Comparison of ENCODE assay signal across 26 cellular contexts in genomic region chr2:33616873-33617272, GRCh38. TPM values are rescaled to one million over a fixed set of nuclear protein-coding genes. Genes with fewer than 3 reads are reported as not detected.
DNase-seq lines count a peak whose midpoint lies in the region; ATAC-seq and TF ChIP-seq lines count a peak whose summit lies in the region.
"Had no signal": no experiment of that assay in that cellular context is flagged by ENCODE, and none has a peak within 500 bp of the region (broad histone marks: within the 10 kb centered on the region; RNA-seq: fewer than 3 reads in every experiment).

No MANE protein-coding gene starts in this region.

- TF ChIP-seq POLR2A in uterus (IDR thresholded peaks at IDR 0.05): no peak

- intact Hi-C loops in uterus (cut with DNase I; ENCODE audit: low total_unique reads): no loop called here

- peak; percentile 65 for ATAC-seq in HG02885 (IDR thresholded peaks at IDR 0.05; ENCODE audit: poor library complexity, unreplicated experiment)
- ATAC-seq: A549; HepG2; Right ventricle myocardium inferior; sciatic nerve; stimulated activated naive CD8-positive, alpha-beta T cell treated with anti-CD3 and anti-CD28 coated beads, Interleukin-15, amount 100 ng/mL, for 72 hours had no signal

- no peaks in the 10 kb centered on the region for H3K4me1 ChIP-seq in uterus
- H3K4me1 ChIP-seq: A549, thyroid gland had no signal

- H3K9me3 ChIP-seq in uterus: no peaks in the 10 kb centered on the region
- H3K9me3 ChIP-seq: A549, thyroid gland had no signal

- H3K36me3 ChIP-seq in uterus: no peaks in the 10 kb centered on the region
- H3K36me3 ChIP-seq: thyroid gland had no signal

- DNase-seq in EH (ENCODE audit: low read depth) (peak; percentile 15), OCI-M1 (lab: John Stamatoyannopoulos, UW) (peak; percentile 8), iris pigment epithelial cell (ENCODE audit: low read depth) (peak; percentile 43), GDM1 (lab: John Stamatoyannopoulos, UW) (no peak), uterus (no peak), COR-L47 (lab: John Stamatoyannopoulos, UW) (no peak)
- no peak for DNase-seq in activated CD4-positive, CD25-positive, alpha-beta regulatory T cell (lab: John Stamatoyannopoulos, UW)
- DNase-seq: activated B cell treated with CpG ODN at 0.5 μM for 24 hours; activated CD4-positive, alpha-beta memory T cell treated with anti-CD3 and anti-CD28 coated beads for 36 hours; aorta; caudate nucleus; CD8-positive, alpha-beta memory T cell; DMS153; NCI-H1092 treated with DMSO at 0.1 percent for 48 hours; NCI-H1930; NCI-H226; NCI-H748 treated with DMSO at 0.1 percent for 48 hours; posterior cingulate gyrus; stimulated activated naive CD8-positive, alpha-beta T cell treated with anti-CD3 and anti-CD28 coated beads, Interleukin-15, amount 100 ng/mL, for 72 hours; T-helper 9 cell; thyroid gland had no signal

- no peak overlapping the region for H3K4me3 ChIP-seq in uterus
- H3K4me3 ChIP-seq: A549, thyroid gland had no signal

- no peak for TF ChIP-seq CTCF in uterus (IDR thresholded peaks at IDR 0.05)

- no peaks in the 10 kb centered on the region for H3K27me3 ChIP-seq in uterus
- H3K27me3 ChIP-seq: thyroid gland had no signal

- H3K27ac ChIP-seq in uterus: no peak overlapping the region
- H3K27ac ChIP-seq: A549, thyroid gland had no signal

RNA-seq across cellular contexts. Expression of gene FAM98A, which starts 17.8 kb away (rescaled TPM):
- total RNA-seq in uterus: 1,000 to 10,000 TPM in 1 of 4 donors, 100 to 1,000 TPM in 1, 10 to 100 TPM in 2; 19.7 to 2,496 (median 73.0) TPM

Comparison
In these comparisons a context has a peak if more than half of its experiments do, and no peak if none do; other contexts are left out.
1. DNase-seq: peak in EH (single experiment), OCI-M1 (single experiment) and iris pigment epithelial cell (single experiment); none in GDM1 (single experiment), activated CD4-positive, CD25-positive, alpha-beta regulatory T cell (0 of 4), uterus (0 of 2) and COR-L47 (single experiment).